ENCODE assay signal across 30 cellular contexts in genomic region chr1:163264256-163264655, GRCh38. TPM values are rescaled to one million over a fixed set of nuclear protein-coding genes. Genes with fewer than 3 reads are reported as not detected.
DNase-seq lines count a peak whose midpoint lies in the region; ATAC-seq and TF ChIP-seq lines count a peak whose summit lies in the region.
"Had no signal": no experiment of that assay in that cellular context is flagged by ENCODE, and none has a peak within 500 bp of the region (broad histone marks: within the 10 kb centered on the region; RNA-seq: fewer than 3 reads in every experiment).

No MANE protein-coding gene starts in this region.

- H3K4me3 ChIP-seq in body of pancreas: no peak overlapping the region
- H3K4me3 ChIP-seq: left ventricle myocardium inferior, prostate gland, upper lobe of left lung had no signal

- DNase-seq in body of pancreas (no peak), NCI-H1436 (lab: John Stamatoyannopoulos, UW) (no peak), NCI-H2107 (lab: John Stamatoyannopoulos, UW) (no peak), HEK293T (ENCODE audit: extremely low spot score) (no peak)
- DNase-seq: activated CD4-positive, alpha-beta T cell treated with anti-CD3 and anti-CD28 coated beads for 48 hours; activated CD8-positive, alpha-beta memory T cell treated with anti-CD3 and anti-CD28 coated beads for 24 hours; activated effector memory CD4-positive, alpha-beta T cell treated with anti-CD3 and anti-CD28 coated beads, Interleukin-2, amount 50 U/mL, for 16 hours; activated naive CD8-positive, alpha-beta T cell treated with anti-CD3 and anti-CD28 coated beads, Interleukin-2, amount 10 ng/mL, durations not matched to agents 7 days and 5 days; activated T-cell treated with anti-CD3 and anti-CD28 coated beads, Interleukin-2, amount 50 U/mL, for 1 hour; BE2C; CD8-positive, alpha-beta memory T cell; cerebellar nuclear complex; H9; left ventricle myocardium inferior; naive B cell; NCI-H1417 treated with DMSO at 0.1 percent for 48 hours; NCI-H510A; Right ventricle myocardium superior; stimulated activated CD4-positive, alpha-beta T cell treated with anti-CD3 and anti-CD28 coated beads, Interleukin-4, amount 100 ng/mL, for 4 hours; substantia nigra; upper lobe of left lung had no signal

- no peak for TF ChIP-seq POLR2A in body of pancreas (IDR thresholded peaks at IDR 0.05)

- H3K36me3 ChIP-seq in body of pancreas (replicated peaks in 1 of 2; ENCODE audit: insufficient read depth in 1 of 2, low read depth in 2 of 2): no peaks in the 10 kb centered on the region
- H3K36me3 ChIP-seq: BE2C, left ventricle myocardium inferior, neutrophil, prostate gland, upper lobe of left lung had no signal

- H3K27ac ChIP-seq in body of pancreas: no peak overlapping the region
- H3K27ac ChIP-seq: left ventricle myocardium inferior, neutrophil, prostate gland, upper lobe of left lung, VCaP had no signal

- ATAC-seq in GM18861 (IDR thresholded peaks at IDR 0.05; ENCODE audit: unreplicated experiment) (peak; percentile 22), HG02610 (IDR thresholded peaks at IDR 0.05; ENCODE audit: unreplicated experiment) (peak; percentile 35), HG03432 (IDR thresholded peaks at IDR 0.05; ENCODE audit: unreplicated experiment) (peak; percentile 27), body of pancreas (peak; percentile 21), HG03469 (IDR thresholded peaks at IDR 0.05; ENCODE audit: unreplicated experiment) (no peak)
- ATAC-seq: sciatic nerve; stimulated activated memory B cell treated with anti-CD40 and anti-IgM and Interleukin-4, amounts not matched to agents 10 μg/mL and 1 μg/mL and 100 μg/mL, for 72 hours had no signal

- POLR2A ChIA-PET in HEK293T (lab: Yijun Ruan, JAX): no interaction called here

- no peak for TF ChIP-seq CTCF in body of pancreas (IDR thresholded peaks at IDR 0.05)

- WGBS in body of pancreas, 2 donors: 45 to 46% methylated on average over 1 of the region's 1 CpG

- H3K9me3 ChIP-seq in body of pancreas: no peaks in the 10 kb centered on the region
- H3K9me3 ChIP-seq: BE2C, left ventricle myocardium inferior, neutrophil, prostate gland, upper lobe of left lung had no signal

- intact Hi-C loops in body of pancreas (cut with DNase I): no loop called here

- H3K27me3 ChIP-seq in body of pancreas: no peaks in the 10 kb centered on the region
- H3K27me3 ChIP-seq: BE2C, neutrophil, upper lobe of left lung had no signal

- no peaks in the 10 kb centered on the region for H3K4me1 ChIP-seq in body of pancreas
- H3K4me1 ChIP-seq: BE2C, left ventricle myocardium inferior, prostate gland, upper lobe of left lung had no signal

- CTCF ChIA-PET in HEK293T (lab: Yijun Ruan, JAX): no interaction called here

TF ChIP-seq in HEK293T, 16 proteins besides CTCF, POLR2A, EP300 and RAD21:
- no peak for TF ChIP-seq TARDBP (IDR thresholded peaks at IDR 0.05)
- TF ChIP-seq SUZ12 (IDR thresholded peaks at IDR 0.05): no peak
- no peak for TF ChIP-seq ZNF384 (IDR thresholded peaks at IDR 0.05)
- TF ChIP-seq LEF1 (IDR thresholded peaks at IDR 0.05; ENCODE audit: borderline replicate concordance): no peak
- no peak for TF ChIP-seq L3MBTL2 (conservative IDR thresholded peaks at IDR 0.05)
- TF ChIP-seq NFRKB (IDR thresholded peaks at IDR 0.05): no peak
TF ChIP-seq in HEK293T: peak in this region for 0.

RNA-seq across cellular contexts. Expression of gene NUF2, which starts 57.5 kb away (rescaled TPM):
- under 1 TPM in 1 of 2 donors, not detected in 1; 0.66 TPM for total RNA-seq in body of pancreas
